Comparison of ENCODE assay signal across 17 cellular contexts in genomic region chr9:112115955-112116354, GRCh38. TPM values are rescaled to one million over a fixed set of nuclear protein-coding genes. Genes with fewer than 3 reads are reported as not detected.
DNase-seq lines count a peak whose midpoint lies in the region; ATAC-seq and TF ChIP-seq lines count a peak whose summit lies in the region.
"Had no signal": no experiment of that assay in that cellular context is flagged by ENCODE, and none has a peak within 500 bp of the region (broad histone marks: within the 10 kb centered on the region; RNA-seq: fewer than 3 reads in every experiment).

No MANE protein-coding gene starts in this region.

- H3K27ac Mint-ChIP-seq in naive B cell = peak overlapping the region in 4 of 6 donors; percentile 3 to 95 (median 52)

- H3K36me3 Mint-ChIP-seq in naive B cell = peaks cover 2 to 8% of the 10 kb centered on the region in 2 donors

- H3K9me3 ChIP-seq in colonic mucosa = no peaks in the 10 kb centered on the region
- H3K9me3 ChIP-seq: BE2C had no signal

- no peak overlapping the region for H3K27ac ChIP-seq in colonic mucosa

- no peaks in the 10 kb centered on the region for H3K36me3 ChIP-seq in colonic mucosa

- H3K9ac ChIP-seq in colonic mucosa (ENCODE audit: low read depth in 2 of 2, low read length in 2 of 2) = no peak overlapping the region

- no peaks in the 10 kb centered on the region for H3K27me3 ChIP-seq in colonic mucosa
- H3K27me3 ChIP-seq: BE2C had no signal

- DNase-seq in EH (ENCODE audit: low read depth) (peak; percentile 13), NCI-H2171 treated with DMSO at 0.1 percent for 48 hours (lab: John Stamatoyannopoulos, UW) (peak; percentile 69), colonic mucosa (peak; percentile 9), naive B cell (no peak), DMS153 (lab: John Stamatoyannopoulos, UW) (no peak), SIG-M5 treated with dmso at 0.1 percent for 504 hours (lab: John Stamatoyannopoulos, UW; ENCODE audit: unreplicated experiment) (no peak)
- DNase-seq: BE2C; CD4-positive, alpha-beta memory T cell; H7; IMR-90; Kasumi-1; NCI-H1417 treated with DMSO at 0.1 percent for 48 hours; NCI-H345; NCI-H774; T-cell had no signal

- H3K4me3 ChIP-seq in colonic mucosa = no peak overlapping the region

- H3K4me1 Mint-ChIP-seq in naive B cell = peaks cover 16 to 46% (median 41%) of the 10 kb centered on the region in 3 donors
- H3K4me1 Mint-ChIP-seq: CD4-positive, alpha-beta memory T cell; T-cell had no signal

- H3K9me3 Mint-ChIP-seq in naive B cell = no peaks in the 10 kb centered on the region
- H3K9me3 Mint-ChIP-seq: CD4-positive, alpha-beta memory T cell; T-cell had no signal

- no peaks in the 10 kb centered on the region for H3K27me3 Mint-ChIP-seq in naive B cell
- H3K27me3 Mint-ChIP-seq: CD4-positive, alpha-beta memory T cell; T-cell had no signal

- intact Hi-C loops in colonic mucosa (cut with DNase I) = no loop called here

- peak in 1 of 2 donors; percentile 39 for ATAC-seq in naive B cell (ENCODE audit: low read depth in 2 of 2)
- no peak for ATAC-seq in GM18909 (IDR thresholded peaks at IDR 0.05; ENCODE audit: poor library complexity, unreplicated experiment)
- ATAC-seq in HG02798 (IDR thresholded peaks at IDR 0.05; ENCODE audit: poor library complexity, unreplicated experiment) = no peak
- ATAC-seq: T-cell had no signal

- no peak for TF ChIP-seq CTCF in colonic mucosa (IDR thresholded peaks at IDR 0.05)

- H3K4me3 Mint-ChIP-seq in naive B cell = peak overlapping the region in 2 of 8 donors; percentile 22 to 55
- H3K4me3 Mint-ChIP-seq: CD4-positive, alpha-beta memory T cell; T-cell had no signal

- H3K4me1 ChIP-seq in colonic mucosa = no peaks in the 10 kb centered on the region
- H3K4me1 ChIP-seq: BE2C had no signal

RNA-seq across cellular contexts. Expression of gene SUSD1, which starts 59.1 kb away (rescaled TPM):
- total RNA-seq in colonic mucosa = 10 to 100 TPM; 23.3 to 25.1 TPM
- 10 to 100 TPM in 1 of 6 donors, 1 to 10 TPM in 5; 5.1 to 19.4 (median 9.1) TPM for polyA plus RNA-seq in naive B cell (ENCODE audit: low read depth in 6 of 6)

Comparison
In these comparisons a context has a peak if more than half of its experiments do, and no peak if none do; other contexts are left out.
1. DNase-seq: peak in EH (single experiment), NCI-H2171 treated with DMSO at 0.1 percent for 48 hours (single experiment) and colonic mucosa (single experiment); none in naive B cell (single experiment), DMS153 (single experiment) and SIG-M5 treated with dmso at 0.1 percent for 504 hours (single experiment).